ENCODE assay signal across 1 cellular context in the genomic region with DNA sequence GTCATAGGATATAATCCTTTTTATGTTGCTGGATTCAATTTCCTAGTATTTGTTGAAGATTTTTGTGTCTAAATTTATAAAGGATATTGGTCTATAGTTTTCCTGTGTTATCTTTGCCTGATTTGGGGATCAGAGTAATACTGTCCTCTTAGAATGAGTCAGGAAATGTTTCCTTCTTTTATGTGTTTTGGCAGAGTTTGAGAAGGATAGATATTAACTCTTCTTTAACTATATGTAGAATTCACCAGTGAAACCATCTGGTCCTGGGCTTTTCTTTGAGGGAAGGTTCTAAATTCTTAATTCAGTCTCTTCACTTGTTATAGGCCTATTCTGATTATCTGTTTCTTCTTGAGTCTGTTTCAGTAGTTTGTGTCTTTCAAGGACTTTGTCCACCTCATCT.
TF ChIP-seq lines count a peak whose summit lies in the region.

No MANE protein-coding gene starts in this region.

TF ChIP-seq in IMR-90, 13 proteins besides CTCF, POLR2A, EP300 and RAD21 (continued from another document):
- TF ChIP-seq, protein P1, sequence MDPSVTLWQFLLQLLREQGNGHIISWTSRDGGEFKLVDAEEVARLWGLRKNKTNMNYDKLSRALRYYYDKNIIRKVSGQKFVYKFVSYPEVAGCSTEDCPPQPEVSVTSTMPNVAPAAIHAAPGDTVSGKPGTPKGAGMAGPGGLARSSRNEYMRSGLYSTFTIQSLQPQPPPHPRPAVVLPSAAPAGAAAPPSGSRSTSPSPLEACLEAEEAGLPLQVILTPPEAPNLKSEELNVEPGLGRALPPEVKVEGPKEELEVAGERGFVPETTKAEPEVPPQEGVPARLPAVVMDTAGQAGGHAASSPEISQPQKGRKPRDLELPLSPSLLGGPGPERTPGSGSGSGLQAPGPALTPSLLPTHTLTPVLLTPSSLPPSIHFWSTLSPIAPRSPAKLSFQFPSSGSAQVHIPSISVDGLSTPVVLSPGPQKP (IDR thresholded peaks at IDR 0.05; ENCODE audit: borderline replicate concordance, low read depth, low read length) = no peak
- TF ChIP-seq, protein P2, sequence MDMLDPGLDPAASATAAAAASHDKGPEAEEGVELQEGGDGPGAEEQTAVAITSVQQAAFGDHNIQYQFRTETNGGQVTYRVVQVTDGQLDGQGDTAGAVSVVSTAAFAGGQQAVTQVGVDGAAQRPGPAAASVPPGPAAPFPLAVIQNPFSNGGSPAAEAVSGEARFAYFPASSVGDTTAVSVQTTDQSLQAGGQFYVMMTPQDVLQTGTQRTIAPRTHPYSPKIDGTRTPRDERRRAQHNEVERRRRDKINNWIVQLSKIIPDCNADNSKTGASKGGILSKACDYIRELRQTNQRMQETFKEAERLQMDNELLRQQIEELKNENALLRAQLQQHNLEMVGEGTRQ (IDR thresholded peaks at IDR 0.05; ENCODE audit: low read depth, low read length) = no peak
- TF ChIP-seq MAZ (IDR thresholded peaks at IDR 0.05; ENCODE audit: borderline replicate concordance, low read depth, low read length) = no peak
- no peak for TF ChIP-seq RCOR1 (IDR thresholded peaks at IDR 0.05; ENCODE audit: insufficient replicate concordance, low read length)
